In the genomic region with DNA sequence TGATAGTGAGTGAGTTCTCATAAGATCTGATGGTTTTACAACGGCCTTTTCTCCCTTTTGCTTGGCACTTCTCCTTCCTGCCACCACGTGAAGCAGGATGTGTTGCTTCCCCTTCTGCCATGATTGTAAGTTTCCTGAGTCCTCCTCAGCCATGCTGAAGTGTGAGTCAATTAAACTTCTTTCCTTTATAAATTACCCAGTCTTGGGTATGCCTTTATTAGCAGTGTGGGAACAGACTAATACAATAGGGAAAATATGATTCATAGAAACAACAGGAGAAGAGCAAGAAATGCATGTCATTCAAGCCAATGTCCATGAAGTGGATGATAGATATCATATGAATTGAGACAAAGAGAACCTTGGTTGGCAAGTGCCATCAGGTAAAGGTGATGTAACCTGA, we compare ENCODE assay signal across 25 cellular contexts.
DNase-seq lines count a peak whose midpoint lies in the region; ATAC-seq, FAIRE-seq and TF ChIP-seq lines count a peak whose summit lies in the region.
"Had no signal": no experiment of that assay in that cellular context is flagged by ENCODE, and none has a peak within 500 bp of the region (broad histone marks: within the 10 kb centered on the region; RNA-seq: fewer than 3 reads in every experiment).

No MANE protein-coding gene starts in this region.

- CTCF ChIA-PET in endothelial cell of umbilical vein (lab: Charles Lee) (interaction anchor here (1.4 kb wide), 1 partner anchor 7 kb away, joined by 3 read pairs; no protein-coding TSS in a partner anchor), RWPE1 (lab: Yijun Ruan, JAX) (no interaction called here)

- no peaks in the 10 kb centered on the region for H3K79me2 ChIP-seq in endothelial cell of umbilical vein (ENCODE audit: control insufficient read depth, insufficient read depth, low read length)

- H4K20me1 ChIP-seq in endothelial cell of umbilical vein (replicated peaks; ENCODE audit: control insufficient read depth, extremely low read depth, insufficient read depth, low read length), result no peaks in the 10 kb centered on the region

- H3K27me3 ChIP-seq in endothelial cell of umbilical vein (ENCODE audit: control insufficient read depth in 2 of 2, insufficient read depth in 2 of 2, low read length in 2 of 2) (no peaks in the 10 kb centered on the region), upper lobe of left lung (no peaks in the 10 kb centered on the region)

- no peaks in the 10 kb centered on the region for H3K9me3 ChIP-seq in endothelial cell of umbilical vein (replicated peaks; ENCODE audit: control insufficient read depth, insufficient read depth, low read length)
- no peaks in the 10 kb centered on the region for H3K9me3 ChIP-seq in upper lobe of left lung
- H3K9me3 ChIP-seq: A549 had no signal

- peaks cover 4% of the 10 kb centered on the region for H3K4me1 Mint-ChIP-seq in type B pancreatic cell (ENCODE audit: unreplicated experiment)
- H3K4me1 Mint-ChIP-seq: B cell, CD14-positive monocyte, T-cell had no signal

- H3K36me3 ChIP-seq in endothelial cell of umbilical vein (ENCODE audit: control insufficient read depth in 2 of 2, extremely low read depth in 1 of 2, insufficient read depth in 2 of 2, low read length in 2 of 2) (no peaks in the 10 kb centered on the region), upper lobe of left lung (no peaks in the 10 kb centered on the region)

- TF ChIP-seq EP300 in upper lobe of left lung (IDR thresholded peaks at IDR 0.05), result no peak

- POLR2A ChIA-PET in endothelial cell of umbilical vein (lab: Charles Lee), result no interaction called here
- POLR2A ChIA-PET in RWPE1 (lab: Yijun Ruan, JAX; ENCODE audit: low non-redundant PET), result no interaction called here

- ATAC-seq in upper lobe of left lung (ENCODE audit: low FRiP score in 2 of 2), result no peak
- ATAC-seq: A549, PC-3, T-cell had no signal

- H3K4me1 ChIP-seq in endothelial cell of umbilical vein (ENCODE audit: control insufficient read depth, extremely low read depth, insufficient read depth, low read length) (no peaks in the 10 kb centered on the region), upper lobe of left lung (peaks cover 0 to 6% (median 0%) of the 10 kb centered on the region in 4 donors)
- H3K4me1 ChIP-seq: A549 had no signal

- H3K36me3 Mint-ChIP-seq in type B pancreatic cell, result no peaks in the 10 kb centered on the region
- H3K36me3 Mint-ChIP-seq: CD14-positive monocyte, T-cell had no signal

- no peak overlapping the region for H3K4me3 Mint-ChIP-seq in type B pancreatic cell
- H3K4me3 Mint-ChIP-seq: B cell, CD14-positive monocyte, T-cell had no signal

- H3K4me3 ChIP-seq in endothelial cell of umbilical vein (replicated peaks in 1 of 3; ENCODE audit: insufficient read depth in 1 of 3, low read depth in 1 of 3, low read length in 3 of 3) (no peak overlapping the region), upper lobe of left lung (no peak overlapping the region)
- H3K4me3 ChIP-seq: A549, SK-N-MC had no signal

- no peak overlapping the region for H3K4me2 ChIP-seq in endothelial cell of umbilical vein (ENCODE audit: insufficient read depth, low read length)
- H3K4me2 ChIP-seq: A549 had no signal

- no peaks in the 10 kb centered on the region for H3K27me3 Mint-ChIP-seq in type B pancreatic cell
- H3K27me3 Mint-ChIP-seq: B cell, T-cell had no signal

- DNase-seq in GDM1 (lab: John Stamatoyannopoulos, UW) (peak; percentile 64), KBM-7 (peak; percentile 63), NOMO-1 treated with dmso at 0.1 percent for 144 hours (lab: John Stamatoyannopoulos, UW; ENCODE audit: unreplicated experiment) (peak; percentile 13), endothelial cell of umbilical vein (ENCODE audit: low read depth, low spot score) (peak; percentile 50), RWPE1 (ENCODE audit: low spot score) (no peak), type B pancreatic cell (ENCODE audit: extremely low spot score, unreplicated experiment) (no peak), upper lobe of left lung (no peak)
- DNase-seq: GOT3, HCEC 1CT, MM.1S, NCI-H1105 treated with DMSO at 0.1 percent for 48 hours, NCI-H1694, NCI-H2081, NCI-H2171, NCI-H345, NCI-H524, NCI-H774, PC-3, SHP77, T-cell had no signal

- TF ChIP-seq CTCF in endothelial cell of umbilical vein (IDR thresholded peaks at IDR 0.05; ENCODE audit: extremely low read depth in 1 of 2, insufficient read depth in 1 of 2, low read depth in 1 of 2, low read length in 2 of 2), result no peak
- no peak for TF ChIP-seq CTCF in RWPE1 (conservative IDR thresholded peaks at IDR 0.05; ENCODE audit: low read depth)
- no peak for TF ChIP-seq CTCF in type B pancreatic cell (conservative IDR thresholded peaks at IDR 0.05)
- no peak for TF ChIP-seq CTCF in upper lobe of left lung (IDR thresholded peaks at IDR 0.05)

- no TSS peak for BruUV-seq in endothelial cell of umbilical vein (replicated peaks; lab: Mats Ljungman, UMichigan)

- FAIRE-seq in endothelial cell of umbilical vein (lab: Jason Lieb, UNC), result no peak
- FAIRE-seq: A549, D721Med had no signal

- no peak overlapping the region for H3K27ac ChIP-seq in endothelial cell of umbilical vein (ENCODE audit: insufficient read depth, low read depth, low read length)
- no peak overlapping the region for H3K27ac ChIP-seq in RWPE1
- no peak overlapping the region for H3K27ac ChIP-seq in upper lobe of left lung
- H3K27ac ChIP-seq: A549, SK-N-MC had no signal

- intact Hi-C loops in endothelial cell of umbilical vein (cut with micrococcal nuclease), result no loop called here

- WGBS in upper lobe of left lung, 2 donors, result 38 to 53% methylated on average over 2 of the region's 2 CpGs

- no peak overlapping the region for H3K27ac Mint-ChIP-seq in type B pancreatic cell
- H3K27ac Mint-ChIP-seq: B cell, CD14-positive monocyte, T-cell had no signal

- H3K9me1 ChIP-seq in endothelial cell of umbilical vein (replicated peaks; ENCODE audit: control insufficient read depth, extremely low read depth, insufficient read depth, low read length), result no peaks in the 10 kb centered on the region

- dilution Hi-C loops in endothelial cell of umbilical vein (cut with MboI; ENCODE audit: extremely low pct_ligation_motif_present, low sequenced_read_pairs), result no loop called here

- in situ Hi-C loops in KBM-7 (cut with MboI; ENCODE audit: low pct_unique_long_range_greater_than_20kb, low sequenced_read_pairs), result no loop called here

- no peaks in the 10 kb centered on the region for H3K9me3 Mint-ChIP-seq in type B pancreatic cell

- no peak overlapping the region for H3K9ac ChIP-seq in endothelial cell of umbilical vein (replicated peaks; ENCODE audit: extremely low read depth, insufficient read depth, low read length)

- H2AFZ ChIP-seq in endothelial cell of umbilical vein (ENCODE audit: low read depth, low read length), result peak overlapping the region; percentile 67

- no peak for TF ChIP-seq POLR2A in endothelial cell of umbilical vein (IDR thresholded peaks at IDR 0.05; ENCODE audit: low read depth, low read length)
- TF ChIP-seq POLR2A in upper lobe of left lung (IDR thresholded peaks at IDR 0.05), result no peak

TF ChIP-seq in endothelial cell of umbilical vein, 7 proteins besides CTCF, POLR2A, EP300 and RAD21:
- peak; percentile 31 for TF ChIP-seq GATA2 (IDR thresholded peaks at IDR 0.05; ENCODE audit: insufficient read depth, insufficient read length, low read depth, low read length)
- peak; percentile 75 for TF ChIP-seq FOS (IDR thresholded peaks at IDR 0.05; ENCODE audit: borderline replicate concordance, insufficient read depth, low read length)
- TF ChIP-seq EZH2 (IDR thresholded peaks at IDR 0.05; ENCODE audit: borderline replicate concordance, low read depth, low read length, severe bottlenecking), result no peak

Comparison
In these comparisons a context has a peak if more than half of its experiments do, and no peak if none do; other contexts are left out.
1. DNase-seq: peak in GDM1 (single experiment), KBM-7 (single experiment), NOMO-1 treated with dmso at 0.1 percent for 144 hours (single experiment) and endothelial cell of umbilical vein (single experiment); none in RWPE1 (single experiment), type B pancreatic cell (single experiment) and upper lobe of left lung (0 of 2).